ENCODE assay signal across 8 cellular contexts in genomic region chr16:1311738-1312458, GRCh38. TPM values are rescaled to one million over a fixed set of nuclear protein-coding genes. Genes with fewer than 3 reads are reported as not detected.
A peak's percentile ranks its signal among the peaks of the same experiment; 100 is the strongest.
DNase-seq lines count a peak whose midpoint lies in the region; ATAC-seq and TF ChIP-seq lines count a peak whose summit lies in the region.

No MANE protein-coding gene starts in this region.

- no peak overlapping the region for H3K27ac ChIP-seq in upper lobe of right lung

- H3K4me3 Mint-ChIP-seq in activated naive CD4-positive, alpha-beta T cell treated with anti-CD3 and anti-CD28 coated beads, Interleukin-2, amount 10 ng/mL, durations not matched to agents 7 days and 5 days, result peak overlapping the region; percentile 97
- H3K4me3 Mint-ChIP-seq in central memory CD8-positive, alpha-beta T cell, result peak overlapping the region; percentile 97
- no peak overlapping the region for H3K4me3 Mint-ChIP-seq in endothelial cell (ENCODE audit: unreplicated experiment)

- H3K36me3 ChIP-seq in upper lobe of right lung, result peaks cover 39% of the 10 kb centered on the region

- no peak overlapping the region for H3K27ac Mint-ChIP-seq in activated naive CD4-positive, alpha-beta T cell treated with anti-CD3 and anti-CD28 coated beads, Interleukin-2, amount 10 ng/mL, durations not matched to agents 7 days and 5 days
- H3K27ac Mint-ChIP-seq in central memory CD8-positive, alpha-beta T cell (ENCODE audit: low read depth), result no peak overlapping the region
- H3K27ac Mint-ChIP-seq in endothelial cell (ENCODE audit: unreplicated experiment), result no peak overlapping the region

- intact Hi-C loops in upper lobe of right lung (cut with DNase I), result no loop called here

- peak overlapping the region; percentile 72 for H3K4me3 ChIP-seq in upper lobe of right lung

- CTCF ChIA-PET in activated naive CD4-positive, alpha-beta T cell treated with anti-CD3 and anti-CD28 coated beads, Interleukin-2, amount 10 ng/mL, durations not matched to agents 7 days and 5 days (lab: Charles Lee), result interaction anchor here (0.8 kb wide), 1 partner anchor 11 kb away, joined by 3 read pairs; no protein-coding TSS in a partner anchor

- peaks cover 34% of the 10 kb centered on the region for H3K36me3 Mint-ChIP-seq in activated naive CD4-positive, alpha-beta T cell treated with anti-CD3 and anti-CD28 coated beads, Interleukin-2, amount 10 ng/mL, durations not matched to agents 7 days and 5 days
- H3K36me3 Mint-ChIP-seq in central memory CD8-positive, alpha-beta T cell (ENCODE audit: insufficient read depth), result peaks cover 55% of the 10 kb centered on the region
- H3K36me3 Mint-ChIP-seq in endothelial cell (ENCODE audit: low read depth, unreplicated experiment), result peaks cover 14% of the 10 kb centered on the region

- H3K4me1 Mint-ChIP-seq in activated naive CD4-positive, alpha-beta T cell treated with anti-CD3 and anti-CD28 coated beads, Interleukin-2, amount 10 ng/mL, durations not matched to agents 7 days and 5 days, result peaks cover 39% of the 10 kb centered on the region
- H3K4me1 Mint-ChIP-seq in central memory CD8-positive, alpha-beta T cell, result peaks cover 18% of the 10 kb centered on the region
- H3K4me1 Mint-ChIP-seq in endothelial cell (ENCODE audit: unreplicated experiment), result peaks cover 14% of the 10 kb centered on the region

- H3K9me3 Mint-ChIP-seq in activated naive CD4-positive, alpha-beta T cell treated with anti-CD3 and anti-CD28 coated beads, Interleukin-2, amount 10 ng/mL, durations not matched to agents 7 days and 5 days, result no peaks in the 10 kb centered on the region
- H3K9me3 Mint-ChIP-seq in central memory CD8-positive, alpha-beta T cell, result no peaks in the 10 kb centered on the region
- no peaks in the 10 kb centered on the region for H3K9me3 Mint-ChIP-seq in endothelial cell (ENCODE audit: unreplicated experiment)

- no peak for DNase-seq in activated naive CD4-positive, alpha-beta T cell treated with anti-CD3 and anti-CD28 coated beads, Interleukin-2, amount 10 ng/mL, durations not matched to agents 7 days and 5 days
- no peak for DNase-seq in activated naive CD4-positive, alpha-beta T cell treated with Interleukin-2 at 50 U/mL for 16 hours
- DNase-seq in central memory CD8-positive, alpha-beta T cell (ENCODE audit: low spot score in 2 of 2), result no peak
- peak; percentile 7 for DNase-seq in medulla oblongata (ENCODE audit: extremely low spot score)
- DNase-seq in upper lobe of right lung, result no peak
- DNase-seq in NCI-H2029 (lab: John Stamatoyannopoulos, UW), result no peak
- no peak for DNase-seq in endothelial cell (ENCODE audit: low spot score)

- H3K9me3 ChIP-seq in upper lobe of right lung, result no peaks in the 10 kb centered on the region

- no peak for ATAC-seq in central memory CD8-positive, alpha-beta T cell (replicated peaks; ENCODE audit: extremely low read depth, poor library complexity, severe bottlenecking)
- ATAC-seq in upper lobe of right lung, result no peak
- no peak for ATAC-seq in GM21360 (IDR thresholded peaks at IDR 0.05; ENCODE audit: unreplicated experiment)

- no peaks in the 10 kb centered on the region for H3K27me3 Mint-ChIP-seq in activated naive CD4-positive, alpha-beta T cell treated with anti-CD3 and anti-CD28 coated beads, Interleukin-2, amount 10 ng/mL, durations not matched to agents 7 days and 5 days
- H3K27me3 Mint-ChIP-seq in central memory CD8-positive, alpha-beta T cell, result no peaks in the 10 kb centered on the region
- H3K27me3 Mint-ChIP-seq in endothelial cell (ENCODE audit: unreplicated experiment), result peaks cover 9% of the 10 kb centered on the region

- H3K4me1 ChIP-seq in upper lobe of right lung, result peaks cover 27% of the 10 kb centered on the region

- TF ChIP-seq CTCF in upper lobe of right lung (IDR thresholded peaks at IDR 0.05), result no peak
- no peak for TF ChIP-seq CTCF in endothelial cell (IDR thresholded peaks at IDR 0.05; ENCODE audit: unreplicated experiment)

- no peaks in the 10 kb centered on the region for H3K27me3 ChIP-seq in upper lobe of right lung

RNA-seq across cellular contexts. Expression of gene UBE2I, which starts 2.5 kb away (rescaled TPM):
- 95.6 TPM for total RNA-seq in upper lobe of right lung
- total RNA-seq in endothelial cell (ENCODE audit: unreplicated experiment), result 167 TPM

RNA-seq across cellular contexts. Expression of gene BAIAP3, which starts 21.5 kb away (rescaled TPM):
- total RNA-seq in upper lobe of right lung (3.0 TPM), endothelial cell (ENCODE audit: unreplicated experiment) (6.5 TPM)

RNA-seq across cellular contexts. Expression of gene TSR3, which starts 39.8 kb away (rescaled TPM):
- 43.8 TPM for total RNA-seq in upper lobe of right lung
- 68.2 TPM for total RNA-seq in endothelial cell (ENCODE audit: unreplicated experiment)

RNA-seq across cellular contexts. Expression of gene GNPTG, which starts 39.8 kb away (rescaled TPM):
- total RNA-seq in upper lobe of right lung (82.9 TPM), endothelial cell (ENCODE audit: unreplicated experiment) (47.9 TPM)

RNA-seq across cellular contexts. Expression of gene TPSD1, which starts 56.0 kb away (rescaled TPM):
- total RNA-seq in upper lobe of right lung (9.4 TPM), endothelial cell (ENCODE audit: unreplicated experiment) (not detected)
